8 cellular contexts compared by ENCODE assay signal in genomic region chr22:35835998-35836691, GRCh38.
A peak's percentile ranks its signal among the peaks of the same experiment; 100 is the strongest.
DNase-seq lines count a peak whose midpoint lies in the region; ATAC-seq and TF ChIP-seq lines count a peak whose summit lies in the region.

No MANE protein-coding gene starts in this region.

- no peaks in the 10 kb centered on the region for H3K36me3 Mint-ChIP-seq in WTC11
- H3K36me3 Mint-ChIP-seq in CD4-positive, alpha-beta memory T cell: no peaks in the 10 kb centered on the region

- no peaks in the 10 kb centered on the region for H3K36me3 ChIP-seq in CD4-positive, alpha-beta memory T cell (ENCODE audit: insufficient read depth, low read length)

- intact Hi-C loops in left cardiac atrium (cut with DNase I): loop anchor here in 1 of 2 donors (5.0 kb wide), 1 partner anchor 69 kb away; no protein-coding TSS in a partner anchor
- intact Hi-C loops in CD4-positive, alpha-beta memory T cell (cut with micrococcal nuclease): no loop called here

- POLR2A ChIA-PET in WTC11 (lab: Charles Lee): interaction anchor here (0.6 to 0.9 kb wide), 2 partner anchors 79 to 1146 kb away, joined by 3 read pairs; no protein-coding TSS in a partner anchor
- POLR2A ChIA-PET in CD4-positive, alpha-beta memory T cell (lab: Charles Lee; ENCODE audit: partially characterized antibody): no interaction called here

- H3K4me1 ChIP-seq in CD4-positive, alpha-beta memory T cell (ENCODE audit: insufficient read depth, low read length): no peaks in the 10 kb centered on the region

- DNase-seq in EL: peak; percentile 92
- DNase-seq in NCI-H187 (lab: John Stamatoyannopoulos, UW): peak; percentile 26 to 57
- peak; percentile 30 for DNase-seq in WTC11 (ENCODE audit: low spot score)
- peak; percentile 45 for DNase-seq in left cardiac atrium
- DNase-seq in renal cortical epithelial cell (ENCODE audit: low read depth): peak; percentile 86
- no peak for DNase-seq in CD4-positive, alpha-beta memory T cell

- H3K27me3 ChIP-seq in CD4-positive, alpha-beta memory T cell (ENCODE audit: insufficient read depth, low read length): no peaks in the 10 kb centered on the region

- peak overlapping the region; percentile 77 for H3K4me3 Mint-ChIP-seq in WTC11
- H3K4me3 Mint-ChIP-seq in CD4-positive, alpha-beta memory T cell: peak overlapping the region in 3 of 8 donors; percentile 3 to 54 (median 9)

- H3K27me3 Mint-ChIP-seq in WTC11 (ENCODE audit: low read depth): no peaks in the 10 kb centered on the region
- H3K27me3 Mint-ChIP-seq in CD4-positive, alpha-beta memory T cell: peaks cover 8 to 12% of the 10 kb centered on the region in 2 donors

- H3K9me3 Mint-ChIP-seq in WTC11: no peaks in the 10 kb centered on the region
- no peaks in the 10 kb centered on the region for H3K9me3 Mint-ChIP-seq in CD4-positive, alpha-beta memory T cell

- TF ChIP-seq CTCF in WTC11 (IDR thresholded peaks at IDR 0.05): no peak

- H3K27ac Mint-ChIP-seq in WTC11: peak overlapping the region; percentile 97
- H3K27ac Mint-ChIP-seq in CD4-positive, alpha-beta memory T cell: peak overlapping the region in 2 of 7 donors; percentile 5 to 27

- H3K4me3 ChIP-seq in CD4-positive, alpha-beta memory T cell (ENCODE audit: low read length in 2 of 2): no peak overlapping the region

- no peaks in the 10 kb centered on the region for H3K9me3 ChIP-seq in CD4-positive, alpha-beta memory T cell (ENCODE audit: control insufficient read depth in 1 of 2, low read length in 2 of 2)

- ATAC-seq in WTC11: peak; percentile 76
- ATAC-seq in left cardiac atrium: peak; percentile 32 to 83
- ATAC-seq in GM21390 (IDR thresholded peaks at IDR 0.05; ENCODE audit: unreplicated experiment): no peak
- no peak for ATAC-seq in HG02852 (IDR thresholded peaks at IDR 0.05; ENCODE audit: unreplicated experiment)

- peaks cover 59% of the 10 kb centered on the region for H3K4me1 Mint-ChIP-seq in WTC11
- H3K4me1 Mint-ChIP-seq in CD4-positive, alpha-beta memory T cell: peaks cover 4 to 11% (median 5%) of the 10 kb centered on the region in 4 donors

- CTCF ChIA-PET in WTC11 (lab: Charles Lee): interaction anchor here (1.3 to 1.4 kb wide), 2 partner anchors 230 to 288 kb away, joined by 3 to 7 read pairs; no protein-coding TSS in a partner anchor
- CTCF ChIA-PET in CD4-positive, alpha-beta memory T cell (lab: Charles Lee; ENCODE audit: partially characterized antibody): no interaction called here

- H3K27ac ChIP-seq in CD4-positive, alpha-beta memory T cell (ENCODE audit: low read depth, low read length): no peak overlapping the region

TF ChIP-seq in WTC11, 78 proteins besides CTCF, POLR2A, EP300 and RAD21:
- TF ChIP-seq USF2 (CRISPR knock-in tag; IDR thresholded peaks at IDR 0.05) (0 out of 2 replicates have a peak, but pooled peaks have one; percentile 8), NFYB (CRISPR knock-in tag; conservative IDR thresholded peaks at IDR 0.05; ENCODE audit: low read depth) (no peak), AR (CRISPR knock-in tag; IDR thresholded peaks at IDR 0.05) (no peak)

Comparison
In these comparisons a context has a peak if more than half of its experiments do, and no peak if none do; other contexts are left out.
1. DNase-seq: peak in EL (single experiment), NCI-H187 (2 of 2), WTC11 (single experiment), left cardiac atrium (single experiment) and renal cortical epithelial cell (single experiment); none in CD4-positive, alpha-beta memory T cell (0 of 5).
2. ATAC-seq: peak in WTC11 (single experiment) and left cardiac atrium (2 of 2); none in GM21390 (single experiment) and HG02852 (single experiment).